ENCODE assay signal across 10 cellular contexts in genomic region chr17:60887607-60888028, GRCh38.
A peak's percentile ranks its signal among the peaks of the same experiment; 100 is the strongest.
DNase-seq lines count a peak whose midpoint lies in the region; ATAC-seq and TF ChIP-seq lines count a peak whose summit lies in the region.
"Had no signal": no experiment of that assay in that cellular context is flagged by ENCODE, and none has a peak within 500 bp of the region (broad histone marks: within the 10 kb centered on the region; RNA-seq: fewer than 3 reads in every experiment).

No MANE protein-coding gene starts in this region.

- POLR2A ChIA-PET in activated CD4-positive, alpha-beta T cell treated with anti-CD3 and anti-CD28 coated beads for 36 hours (lab: Charles Lee) = no interaction called here

- H3K27ac ChIP-seq in smooth muscle cell (ENCODE audit: low read depth) = peak overlapping the region; percentile 19
- H3K27ac ChIP-seq: BLaER1 treated with 17β-estradiol and CSF1 and Interleukin-3, amounts not matched to agents 10 nM and 100 nM had no signal

- no peak for DNase-seq in activated CD4-positive, alpha-beta T cell treated with anti-CD3 and anti-CD28 coated beads for 36 hours
- no peak for DNase-seq in activated CD4-positive, alpha-beta T cell treated with anti-CD3 and anti-CD28 coated beads, Interleukin-2, amount 50 U/mL, for 48 hours
- peak; percentile 41 for DNase-seq in OCI-M1 (lab: John Stamatoyannopoulos, UW)
- DNase-seq in fibroblast of villous mesenchyme (ENCODE audit: low read depth) = no peak
- no peak for DNase-seq in smooth muscle cell (lab: John Stamatoyannopoulos, UW; ENCODE audit: unreplicated experiment)
- no peak for DNase-seq in D341Med (ENCODE audit: low spot score)
- no peak for DNase-seq in AG08396 (ENCODE audit: low spot score)
- DNase-seq: cerebellar nuclear complex had no signal

- no peaks in the 10 kb centered on the region for H3K4me1 Mint-ChIP-seq in activated CD4-positive, alpha-beta T cell treated with anti-CD3 and anti-CD28 coated beads for 36 hours

- ATAC-seq in activated CD4-positive, alpha-beta T cell treated with anti-CD3 and anti-CD28 coated beads for 36 hours = no peak
- no peak for ATAC-seq in GM18858 (IDR thresholded peaks at IDR 0.05; ENCODE audit: unreplicated experiment)

- H3K4me3 ChIP-seq in fibroblast of villous mesenchyme (ENCODE audit: low read depth, low read length) (peak overlapping the region; percentile 36), smooth muscle cell (peak overlapping the region; percentile 54)
- H3K4me3 ChIP-seq: BLaER1 treated with 17β-estradiol and CSF1 and Interleukin-3, amounts not matched to agents 10 nM and 100 nM had no signal

- intact Hi-C loops in activated CD4-positive, alpha-beta T cell treated with anti-CD3 and anti-CD28 coated beads for 36 hours (cut with DNase I, micrococcal nuclease) = no loop called here

- H3K27me3 Mint-ChIP-seq in activated CD4-positive, alpha-beta T cell treated with anti-CD3 and anti-CD28 coated beads for 36 hours = no peaks in the 10 kb centered on the region

- CTCF ChIA-PET in activated CD4-positive, alpha-beta T cell treated with anti-CD3 and anti-CD28 coated beads for 36 hours (lab: Charles Lee) = no interaction called here

- H4K20me1 ChIP-seq in smooth muscle cell (ENCODE audit: low read depth) = no peaks in the 10 kb centered on the region
- H4K20me1 ChIP-seq: BLaER1 treated with 17β-estradiol and CSF1 and Interleukin-3, amounts not matched to agents 10 nM and 100 nM had no signal

- no peaks in the 10 kb centered on the region for H3K9me3 Mint-ChIP-seq in activated CD4-positive, alpha-beta T cell treated with anti-CD3 and anti-CD28 coated beads for 36 hours (ENCODE audit: low read depth)

- H3K27ac Mint-ChIP-seq in activated CD4-positive, alpha-beta T cell treated with anti-CD3 and anti-CD28 coated beads for 36 hours = no peak overlapping the region

- H3K9me3 ChIP-seq in smooth muscle cell (replicated peaks; ENCODE audit: low read depth) = no peaks in the 10 kb centered on the region
- H3K9me3 ChIP-seq: BLaER1 treated with 17β-estradiol and CSF1 and Interleukin-3, amounts not matched to agents 10 nM and 100 nM had no signal

- peak overlapping the region; percentile 98 for H2AFZ ChIP-seq in smooth muscle cell (ENCODE audit: low read depth)

- TF ChIP-seq CTCF in fibroblast of villous mesenchyme (IDR thresholded peaks at IDR 0.05; ENCODE audit: insufficient read depth, low read depth, low read length) (no peak), smooth muscle cell (IDR thresholded peaks at IDR 0.05; ENCODE audit: borderline replicate concordance, insufficient read depth, poor library complexity, severe bottlenecking) (no peak)

- peak overlapping the region; percentile 27 for H3K9ac ChIP-seq in smooth muscle cell (ENCODE audit: low read depth)
- H3K9ac ChIP-seq: BLaER1 treated with 17β-estradiol and CSF1 and Interleukin-3, amounts not matched to agents 10 nM and 100 nM had no signal

- peak overlapping the region; percentile 50 for H3K4me3 Mint-ChIP-seq in activated CD4-positive, alpha-beta T cell treated with anti-CD3 and anti-CD28 coated beads for 36 hours

- H3K4me2 ChIP-seq in smooth muscle cell = peak overlapping the region; percentile 85
- H3K4me2 ChIP-seq: BLaER1 treated with 17β-estradiol and CSF1 and Interleukin-3, amounts not matched to agents 10 nM and 100 nM had no signal

- no peaks in the 10 kb centered on the region for H3F3A ChIP-seq in smooth muscle cell (ENCODE audit: low read depth)

- peaks cover 15% of the 10 kb centered on the region for H3K4me1 ChIP-seq in smooth muscle cell (ENCODE audit: low read depth)
- H3K4me1 ChIP-seq: BLaER1 treated with 17β-estradiol and CSF1 and Interleukin-3, amounts not matched to agents 10 nM and 100 nM had no signal

- no peaks in the 10 kb centered on the region for H3K36me3 ChIP-seq in smooth muscle cell (ENCODE audit: low read depth)
- H3K36me3 ChIP-seq: BLaER1 treated with 17β-estradiol and CSF1 and Interleukin-3, amounts not matched to agents 10 nM and 100 nM had no signal

- H3K27me3 ChIP-seq in smooth muscle cell (ENCODE audit: low read depth) = no peaks in the 10 kb centered on the region
- H3K27me3 ChIP-seq: BLaER1 treated with 17β-estradiol and CSF1 and Interleukin-3, amounts not matched to agents 10 nM and 100 nM had no signal

- no peaks in the 10 kb centered on the region for H3K79me2 ChIP-seq in smooth muscle cell (ENCODE audit: low read depth)

- H3K36me3 Mint-ChIP-seq in activated CD4-positive, alpha-beta T cell treated with anti-CD3 and anti-CD28 coated beads for 36 hours (ENCODE audit: low read depth) = no peaks in the 10 kb centered on the region
